In genomic region chr21:34280389-34280795, GRCh38 we compare ENCODE assay signal across 15 cellular contexts.
DNase-seq lines count a peak whose midpoint lies in the region; FAIRE-seq and TF ChIP-seq lines count a peak whose summit lies in the region.
"Had no signal": no experiment of that assay in that cellular context is flagged by ENCODE, and none has a peak within 500 bp of the region (broad histone marks: within the 10 kb centered on the region; RNA-seq: fewer than 3 reads in every experiment).

No MANE protein-coding gene starts in this region.

- H4K20me1 ChIP-seq in keratinocyte (ENCODE audit: control insufficient read depth, extremely low read depth, insufficient read depth, low read length): no peaks in the 10 kb centered on the region
- H4K20me1 ChIP-seq: BLaER1 treated with 17β-estradiol and CSF1 and Interleukin-3, amounts not matched to agents 10 nM and 100 nM had no signal

- H3K36me3 ChIP-seq in keratinocyte (ENCODE audit: control insufficient read depth in 2 of 2, extremely low read depth in 1 of 2, insufficient read depth in 2 of 2, low read length in 2 of 2): no peaks in the 10 kb centered on the region
- H3K36me3 ChIP-seq: BLaER1 treated with 17β-estradiol and CSF1 and Interleukin-3, amounts not matched to agents 10 nM and 100 nM had no signal

- DNase-seq in HPDE6-E6E7 (ENCODE audit: extremely low spot score) (peak; percentile 13), keratinocyte (ENCODE audit: low read depth, low spot score) (no peak), skeletal muscle cell (ENCODE audit: low read depth) (peak; percentile 23), activated gamma-delta T cell (lab: John Stamatoyannopoulos, UW) (no peak), SHP77 (lab: John Stamatoyannopoulos, UW) (no peak), cortex of kidney (lab: John Stamatoyannopoulos, UW) (no peak), GDM1 (lab: John Stamatoyannopoulos, UW) (no peak)
- DNase-seq: activated CD8-positive, alpha-beta memory T cell treated with anti-CD3 and anti-CD28 coated beads for 24 hours; stimulated activated CD4-positive, alpha-beta T cell treated with anti-CD3 and anti-CD28 coated beads, Interleukin-1b, Interleukin-23, amount 100 ng/mL, for 48 hours; stimulated activated CD8-positive, alpha-beta memory T cell treated with anti-CD3 and anti-CD28 coated beads, Interleukin-4, amount 100 ng/mL, for 48 hours had no signal

- peak overlapping the region; percentile 28 for H3K27ac Mint-ChIP-seq in dendritic cell treated with granulocyte-macrophage colony-stimulating factor and Interleukin-4, amounts not matched to agents 40 ng/mL and 50 ng/mL, for 4 days

- H3K9me3 ChIP-seq in keratinocyte (ENCODE audit: control insufficient read depth, low read depth, low read length): no peaks in the 10 kb centered on the region

- intact Hi-C loops in dendritic cell treated with granulocyte-macrophage colony-stimulating factor and Interleukin-4, amounts not matched to agents 40 ng/mL and 50 ng/mL, for 4 days (cut with micrococcal nuclease): no loop called here

- peaks cover 19% of the 10 kb centered on the region for H3K4me1 Mint-ChIP-seq in dendritic cell treated with granulocyte-macrophage colony-stimulating factor and Interleukin-4, amounts not matched to agents 40 ng/mL and 50 ng/mL, for 4 days (ENCODE audit: low read depth)

- no peak overlapping the region for H3K9ac ChIP-seq in keratinocyte (ENCODE audit: control insufficient read depth, extremely low read depth, insufficient read depth, low read length)
- H3K9ac ChIP-seq: BLaER1 treated with 17β-estradiol and CSF1 and Interleukin-3, amounts not matched to agents 10 nM and 100 nM had no signal

- no peak overlapping the region for H3K27ac ChIP-seq in keratinocyte (ENCODE audit: control insufficient read depth, insufficient read depth, low read length)
- H3K27ac ChIP-seq: BLaER1 treated with 17β-estradiol and CSF1 and Interleukin-3, amounts not matched to agents 10 nM and 100 nM; epithelial cell of prostate had no signal

- no peaks in the 10 kb centered on the region for H3K9me1 ChIP-seq in keratinocyte (ENCODE audit: control insufficient read depth, extremely low read depth, insufficient read depth, low read length)

- H3K36me3 Mint-ChIP-seq in dendritic cell treated with granulocyte-macrophage colony-stimulating factor and Interleukin-4, amounts not matched to agents 40 ng/mL and 50 ng/mL, for 4 days (ENCODE audit: low read depth): no peaks in the 10 kb centered on the region

- TF ChIP-seq CTCF in keratinocyte (optimal IDR thresholded peaks at IDR 0.05 in 1 of 3, IDR thresholded peaks at IDR 0.05 in 1 of 3, conservative IDR thresholded peaks at IDR 0.05 in 1 of 3; ENCODE audit: extremely low read depth in 1 of 3, insufficient read depth in 2 of 3, low read length in 3 of 3): no peak

- peaks cover 9% of the 10 kb centered on the region for H3K9me3 Mint-ChIP-seq in dendritic cell treated with granulocyte-macrophage colony-stimulating factor and Interleukin-4, amounts not matched to agents 40 ng/mL and 50 ng/mL, for 4 days

- no peaks in the 10 kb centered on the region for H3K27me3 ChIP-seq in keratinocyte (ENCODE audit: control insufficient read depth, extremely low read depth, insufficient read depth, low read length)
- H3K27me3 ChIP-seq: BLaER1 treated with 17β-estradiol and CSF1 and Interleukin-3, amounts not matched to agents 10 nM and 100 nM had no signal

- H3K4me3 ChIP-seq in keratinocyte (ENCODE audit: control insufficient read depth in 2 of 3, extremely low read depth in 1 of 3, insufficient read depth in 2 of 3, low read depth in 1 of 3, low read length in 3 of 3): no peak overlapping the region
- H3K4me3 ChIP-seq in skeletal muscle cell (ENCODE audit: low read depth, low read length): no peak overlapping the region
- H3K4me3 ChIP-seq: BLaER1 treated with 17β-estradiol and CSF1 and Interleukin-3, amounts not matched to agents 10 nM and 100 nM; GM12878 had no signal

- H3K4me2 ChIP-seq in keratinocyte (ENCODE audit: control insufficient read depth, extremely low read depth, insufficient read depth, low read depth, low read length): peak overlapping the region; percentile 56
- H3K4me2 ChIP-seq: BLaER1 treated with 17β-estradiol and CSF1 and Interleukin-3, amounts not matched to agents 10 nM and 100 nM had no signal

- no peak overlapping the region for H3K4me3 Mint-ChIP-seq in dendritic cell treated with granulocyte-macrophage colony-stimulating factor and Interleukin-4, amounts not matched to agents 40 ng/mL and 50 ng/mL, for 4 days

- dilution Hi-C loops in keratinocyte (cut with MboI; ENCODE audit: extremely low pct_ligation_motif_present, low sequenced_read_pairs): no loop called here

- peaks cover 7% of the 10 kb centered on the region for H3K27me3 Mint-ChIP-seq in dendritic cell treated with granulocyte-macrophage colony-stimulating factor and Interleukin-4, amounts not matched to agents 40 ng/mL and 50 ng/mL, for 4 days
- H3K27me3 Mint-ChIP-seq: progenitor cell of endocrine pancreas had no signal

- peaks cover 27% of the 10 kb centered on the region for H3K4me1 ChIP-seq in keratinocyte (ENCODE audit: control insufficient read depth, extremely low read depth, insufficient read depth, low read length)

- FAIRE-seq in keratinocyte (lab: Jason Lieb, UNC): no peak
- FAIRE-seq: GM12878 had no signal

- no peaks in the 10 kb centered on the region for H3K79me2 ChIP-seq in keratinocyte (ENCODE audit: control insufficient read depth, insufficient read depth, low read length)

- H2AFZ ChIP-seq in keratinocyte (ENCODE audit: control insufficient read depth, low read length): no peak overlapping the region

Comparison
In these comparisons a context has a peak if more than half of its experiments do, and no peak if none do; other contexts are left out.
1. DNase-seq: peak in HPDE6-E6E7 (single experiment) and skeletal muscle cell (single experiment); none in keratinocyte (single experiment), activated gamma-delta T cell (single experiment), SHP77 (0 of 2), cortex of kidney (single experiment) and GDM1 (single experiment).